22 cellular contexts compared by ENCODE assay signal in genomic region chr5:176776141-176776865, GRCh38. TPM values are rescaled to one million over a fixed set of nuclear protein-coding genes. Genes with fewer than 3 reads are reported as not detected.
DNase-seq lines count a peak whose midpoint lies in the region; ATAC-seq and TF ChIP-seq lines count a peak whose summit lies in the region.
"Had no signal": no experiment of that assay in that cellular context is flagged by ENCODE, and none has a peak within 500 bp of the region (broad histone marks: within the 10 kb centered on the region; RNA-seq: fewer than 3 reads in every experiment).

No MANE protein-coding gene starts in this region.

- no peak overlapping the region for H4K5ac ChIP-seq in H9 (ENCODE audit: insufficient read length, low read depth, low read length)

- H3K27ac ChIP-seq in H9 (ENCODE audit: insufficient read length, low read depth, low read length) (no peak overlapping the region), sigmoid colon (no peak overlapping the region)
- H3K27ac ChIP-seq: BLaER1, gastrocnemius medialis, tibial nerve had no signal

- in situ Hi-C loops in GM13977 (cut with MboI; ENCODE audit: low pct_unique_long_range_greater_than_20kb, low sequenced_read_pairs, unreplicated experiment) = no loop called here

- no peak overlapping the region for H3K56ac ChIP-seq in H9 (ENCODE audit: insufficient read length, low read depth, low read length)

- WGBS in H9 (ENCODE audit: extremely low coverage, insufficient read length, low lambda C conversion rate) = no CpG with 5 or more reads among the region's 21 CpGs
- WGBS in sigmoid colon, 2 donors = 68 to 76% methylated on average over 21 of the region's 21 CpGs

- H3K36me3 Mint-ChIP-seq in H9 (ENCODE audit: insufficient read depth in 1 of 3, low read depth in 3 of 3) = peaks cover 0 to 4% (median 0%) of the 10 kb centered on the region in 3 experiments; a peak in 2 of 7 replicates
- no peaks in the 10 kb centered on the region for H3K36me3 Mint-ChIP-seq in activated CD4-positive, alpha-beta T cell treated with anti-CD3 and anti-CD28 coated beads, Interleukin-2, amount 10 ng/mL, durations not matched to agents 7 days and 5 days (ENCODE audit: low read depth)

- no peak overlapping the region for H3K23ac ChIP-seq in H9 (ENCODE audit: insufficient read length, low read depth, low read length)

- no peak for TF ChIP-seq EP300 in sigmoid colon (IDR thresholded peaks at IDR 0.05)

- H3K79me2 ChIP-seq in H9 (ENCODE audit: insufficient read depth, low read length) = no peaks in the 10 kb centered on the region

- no peaks in the 10 kb centered on the region for H3K23me2 ChIP-seq in H9 (ENCODE audit: insufficient read length, low read depth, low read length, poor library complexity, severe bottlenecking)

- no peaks in the 10 kb centered on the region for H3K27me3 ChIP-seq in H9 (ENCODE audit: insufficient read depth, low read length)
- peaks cover 0 to 18% (median 8%) of the 10 kb centered on the region in 3 donors for H3K27me3 ChIP-seq in sigmoid colon
- H3K27me3 ChIP-seq: BLaER1, tibial nerve had no signal

- H2BK5ac ChIP-seq in H9 (ENCODE audit: insufficient read length, low read length) = no peak overlapping the region

- H3K27ac Mint-ChIP-seq in H9 = no peak overlapping the region
- no peak overlapping the region for H3K27ac Mint-ChIP-seq in activated CD4-positive, alpha-beta T cell treated with anti-CD3 and anti-CD28 coated beads, Interleukin-2, amount 10 ng/mL, durations not matched to agents 7 days and 5 days
- H3K27ac Mint-ChIP-seq: activated CD4-positive, alpha-beta T cell treated with anti-CD3 and anti-CD28 coated beads for 36 hours; activated naive CD4-positive, alpha-beta T cell treated with anti-CD3 and anti-CD28 coated beads for 36 hours had no signal

- H2BK15ac ChIP-seq in H9 (ENCODE audit: low read depth, low read length) = no peak overlapping the region

- H4K20me1 ChIP-seq in H9 (ENCODE audit: control insufficient read depth, insufficient read depth, insufficient read length) = peaks cover 2% of the 10 kb centered on the region
- H4K20me1 ChIP-seq: BLaER1 had no signal

- H3K9ac ChIP-seq in H9 (ENCODE audit: extremely low read depth, insufficient read length, low read length) = no peak overlapping the region
- H3K9ac ChIP-seq: BLaER1 had no signal

- H4K8ac ChIP-seq in H9 (replicated peaks; ENCODE audit: insufficient read length, low read depth, low read length) = no peak overlapping the region

- no peak overlapping the region for H3K18ac ChIP-seq in H9 (ENCODE audit: insufficient read length, low read depth, low read length)

- ATAC-seq in left colon = no peak
- ATAC-seq: gastrocnemius medialis, right cardiac atrium had no signal

- TF ChIP-seq POLR2A in sigmoid colon (IDR thresholded peaks at IDR 0.05) = no peak

- H3K14ac ChIP-seq in H9 (ENCODE audit: insufficient read depth, low read length) = no peak overlapping the region

- H2AFZ ChIP-seq in H9 (ENCODE audit: low read length) = no peak overlapping the region

- H3K9me3 Mint-ChIP-seq in H9 = peaks cover 3 to 5% of the 10 kb centered on the region in 2 experiments; a peak in 2 of 5 replicates
- no peaks in the 10 kb centered on the region for H3K9me3 Mint-ChIP-seq in activated CD4-positive, alpha-beta T cell treated with anti-CD3 and anti-CD28 coated beads, Interleukin-2, amount 10 ng/mL, durations not matched to agents 7 days and 5 days
- H3K9me3 Mint-ChIP-seq: activated naive CD4-positive, alpha-beta T cell treated with anti-CD3 and anti-CD28 coated beads for 36 hours; central memory CD8-positive, alpha-beta T cell had no signal

- H3K4me3 Mint-ChIP-seq in H9 = no peak overlapping the region; a peak in 1 of 5 replicates
- H3K4me3 Mint-ChIP-seq in activated CD4-positive, alpha-beta T cell treated with anti-CD3 and anti-CD28 coated beads, Interleukin-2, amount 10 ng/mL, durations not matched to agents 7 days and 5 days = no peak overlapping the region
- H3K4me3 Mint-ChIP-seq: activated CD4-positive, alpha-beta T cell treated with anti-CD3 and anti-CD28 coated beads for 36 hours; activated naive CD4-positive, alpha-beta T cell treated with anti-CD3 and anti-CD28 coated beads for 36 hours; central memory CD8-positive, alpha-beta T cell had no signal

- no peak overlapping the region for H3K4ac ChIP-seq in H9 (ENCODE audit: low read depth, low read length)

- DNase-seq in GM13977 (ENCODE audit: low spot score) (peak; percentile 1), H9 (peak; percentile 6), islet precursor cell (peak; percentile 26), sigmoid colon (peak; percentile 35), COLO668 (lab: John Stamatoyannopoulos, UW; ENCODE audit: unreplicated experiment) (no peak), left colon (no peak)
- DNase-seq in activated CD4-positive, alpha-beta T cell treated with anti-CD3 and anti-CD28 coated beads, Interleukin-2, amount 10 ng/mL, durations not matched to agents 7 days and 5 days = no peak
- DNase-seq: activated CD4-positive, alpha-beta T cell treated with anti-CD3 and anti-CD28 coated beads for 36 hours; activated naive CD4-positive, alpha-beta T cell treated with anti-CD3 and anti-CD28 coated beads for 36 hours; gastrocnemius medialis; NCI-H1436; NCI-H2081; NCI-H526; NK-92 treated with Interleukin-12 subunit alpha and Interleukin-12 subunit beta, amount 100 ng/mL, for 24 hours; right cardiac atrium; Right ventricle myocardium superior; stimulated activated CD4-positive, alpha-beta T cell treated with anti-CD3 and anti-CD28 coated beads, Interleukin-4, amount 100 ng/mL, for 1 hour; T-helper 2 cell had no signal

- H2BK12ac ChIP-seq in H9 (ENCODE audit: insufficient read length, low read depth, low read length) = no peak overlapping the region

- no peak overlapping the region for H3K4me2 ChIP-seq in H9 (ENCODE audit: insufficient read depth, insufficient read length, low read length)
- H3K4me2 ChIP-seq: BLaER1 had no signal

- no peak overlapping the region for H2BK20ac ChIP-seq in H9 (ENCODE audit: low read depth, low read length, poor library complexity, severe bottlenecking)

- H3T11ph ChIP-seq in H9 (ENCODE audit: low read length) = no peak overlapping the region

- no peak overlapping the region for H3K4me3 ChIP-seq in sigmoid colon
- H3K4me3 ChIP-seq: BLaER1, gastrocnemius medialis, tibial nerve had no signal

- no peak overlapping the region for H2BK120ac ChIP-seq in H9 (ENCODE audit: low read depth, low read length, poor library complexity, severe bottlenecking)

- H3K4me1 ChIP-seq in H9 (ENCODE audit: insufficient read depth, low read length) (peaks cover 4% of the 10 kb centered on the region), sigmoid colon (no peaks in the 10 kb centered on the region)
- H3K4me1 ChIP-seq: BLaER1, gastrocnemius medialis had no signal

- H3K79me1 ChIP-seq in H9 (ENCODE audit: insufficient read depth, low read depth, low read length, poor library complexity, severe bottlenecking) = no peaks in the 10 kb centered on the region

- CTCF ChIA-PET in activated CD4-positive, alpha-beta T cell treated with anti-CD3 and anti-CD28 coated beads, Interleukin-2, amount 10 ng/mL, durations not matched to agents 7 days and 5 days (lab: Charles Lee) = no interaction called here

- H3K4me1 Mint-ChIP-seq in H9 = peaks cover 23 to 40% of the 10 kb centered on the region in 2 experiments
- peaks cover 4% of the 10 kb centered on the region for H3K4me1 Mint-ChIP-seq in activated CD4-positive, alpha-beta T cell treated with anti-CD3 and anti-CD28 coated beads, Interleukin-2, amount 10 ng/mL, durations not matched to agents 7 days and 5 days
- H3K4me1 Mint-ChIP-seq: activated CD4-positive, alpha-beta T cell treated with anti-CD3 and anti-CD28 coated beads for 36 hours; central memory CD8-positive, alpha-beta T cell had no signal

- no peak overlapping the region for H4K91ac ChIP-seq in H9 (ENCODE audit: insufficient read length, low read depth, low read length)

- no peaks in the 10 kb centered on the region for H3K36me3 ChIP-seq in sigmoid colon
- H3K36me3 ChIP-seq: BLaER1, gastrocnemius medialis, tibial nerve had no signal

- POLR2A ChIA-PET in activated CD4-positive, alpha-beta T cell treated with anti-CD3 and anti-CD28 coated beads, Interleukin-2, amount 10 ng/mL, durations not matched to agents 7 days and 5 days (lab: Charles Lee) = no interaction called here

- intact Hi-C loops in sigmoid colon (cut with DNase I) = no loop called here
- intact Hi-C loops in left colon (cut with DNase I, micrococcal nuclease) = no loop called here

- peaks cover 36% of the 10 kb centered on the region for H3K27me3 Mint-ChIP-seq in H9 (ENCODE audit: low read depth)
- peaks cover 7% of the 10 kb centered on the region for H3K27me3 Mint-ChIP-seq in activated CD4-positive, alpha-beta T cell treated with anti-CD3 and anti-CD28 coated beads, Interleukin-2, amount 10 ng/mL, durations not matched to agents 7 days and 5 days

- TF ChIP-seq CTCF in GM13977 (IDR thresholded peaks at IDR 0.05; ENCODE audit: extremely low read depth, insufficient read depth, missing control alignments) (no peak), H9 (conservative IDR thresholded peaks at IDR 0.05) (no peak), sigmoid colon (IDR thresholded peaks at IDR 0.05) (no peak)

- H2AK5ac ChIP-seq in H9 (ENCODE audit: insufficient read length, low read length) = no peak overlapping the region

- H3K9me3 ChIP-seq in H9 (ENCODE audit: control insufficient read depth, low read depth, low read length) (no peaks in the 10 kb centered on the region), sigmoid colon (peaks cover 0 to 2% (median 0%) of the 10 kb centered on the region in 4 donors)
- H3K9me3 ChIP-seq: BLaER1, gastrocnemius medialis had no signal

RNA-seq across cellular contexts. Expression of gene UNC5A, which starts 34.1 kb away (rescaled TPM):
- 4.4 and 5.3 TPM in 2 replicates for total RNA-seq in H9 (2021)
- total RNA-seq in sigmoid colon = not detected
- polyA plus RNA-seq in sigmoid colon = under 1 TPM in 2 of 3 donors, not detected in 1; 0.34 to 0.60 TPM
- total RNA-seq in activated CD4-positive, alpha-beta T cell treated with anti-CD3 and anti-CD28 coated beads, Interleukin-2, amount 10 ng/mL, durations not matched to agents 7 days and 5 days = not detected
- not detected for total RNA-seq in left colon
- total RNA-seq: activated CD4-positive, alpha-beta T cell treated with anti-CD3 and anti-CD28 coated beads for 36 hours; activated naive CD4-positive, alpha-beta T cell treated with anti-CD3 and anti-CD28 coated beads for 36 hours; fibroblast of lung; tibial nerve had no signal
- polyA plus RNA-seq: fibroblast of lung had no signal

Comparison
In these comparisons a context has a peak if more than half of its experiments do, and no peak if none do; other contexts are left out.
1. DNase-seq: peak in GM13977 (single experiment), H9 (single experiment), islet precursor cell (single experiment) and sigmoid colon (single experiment); none in COLO668 (single experiment), activated CD4-positive, alpha-beta T cell treated with anti-CD3 and anti-CD28 coated beads, Interleukin-2, amount 10 ng/mL, durations not matched to agents 7 days and 5 days (single experiment) and left colon (0 of 2).